In genomic region chr2:174444761-174445160, GRCh38 we compare ENCODE assay signal across 17 cellular contexts.
"Had no signal": no experiment of that assay in that cellular context is flagged by ENCODE, and none has a peak within 500 bp of the region (broad histone marks: within the 10 kb centered on the region; RNA-seq: fewer than 3 reads in every experiment).

No MANE protein-coding gene starts in this region.

- H3K4me1 Mint-ChIP-seq: stimulated activated naive CD8-positive, alpha-beta T cell treated with anti-CD3 and anti-CD28 coated beads, Interleukin-15, amount 100 ng/mL, for 72 hours had no signal

- H2AFZ ChIP-seq: hepatocyte had no signal

- H3K27me3 Mint-ChIP-seq: natural killer cell treated with Interleukin-12 subunit alpha and Interleukin-12 subunit beta and Interleukin-15 and Interleukin-18, amount 100 ng/mL, for 72 hours; stimulated activated naive B cell treated with anti-CD40 and anti-IgM and Interleukin-4, amounts not matched to agents 10 μg/mL and 1 μg/mL and 100 μg/mL, for 72 hours; stimulated activated naive CD8-positive, alpha-beta T cell treated with anti-CD3 and anti-CD28 coated beads, Interleukin-15, amount 100 ng/mL, for 72 hours had no signal

- ATAC-seq: left colon; natural killer cell treated with Interleukin-12 subunit alpha and Interleukin-12 subunit beta and Interleukin-15 and Interleukin-18, amount 100 ng/mL, for 72 hours; sciatic nerve; stimulated activated naive B cell treated with anti-CD40 and anti-IgM and Interleukin-4, amounts not matched to agents 10 μg/mL and 1 μg/mL and 100 μg/mL, for 72 hours; stimulated activated naive CD8-positive, alpha-beta T cell treated with anti-CD3 and anti-CD28 coated beads, Interleukin-15, amount 100 ng/mL, for 72 hours had no signal

- H3K4me2 ChIP-seq: hepatocyte had no signal

- H3K27ac ChIP-seq: colonic mucosa, hepatocyte, skin epidermis, testis, tibial nerve had no signal

- H3K27me3 ChIP-seq: colonic mucosa, hepatocyte, testis, tibial nerve had no signal

- H3K27ac Mint-ChIP-seq: natural killer cell treated with Interleukin-12 subunit alpha and Interleukin-12 subunit beta and Interleukin-15 and Interleukin-18, amount 100 ng/mL, for 72 hours; stimulated activated naive B cell treated with anti-CD40 and anti-IgM and Interleukin-4, amounts not matched to agents 10 μg/mL and 1 μg/mL and 100 μg/mL, for 72 hours; stimulated activated naive CD8-positive, alpha-beta T cell treated with anti-CD3 and anti-CD28 coated beads, Interleukin-15, amount 100 ng/mL, for 72 hours had no signal

- DNase-seq: cerebellar nuclear complex; colonic mucosa; foreskin melanocyte; head of caudate nucleus; left colon; mesendoderm; posterior cingulate gyrus; stimulated activated CD4-positive, alpha-beta T cell treated with anti-CD3 and anti-CD28 coated beads, Interleukin-2, amount 100 ng/mL, for 24 hours; stimulated activated CD4-positive, alpha-beta T cell treated with anti-CD3 and anti-CD28 coated beads, Interleukin-4, amount 100 ng/mL, for 4 hours; stimulated activated naive B cell treated with anti-CD40 and anti-IgM and Interleukin-4, amounts not matched to agents 10 μg/mL and 1 μg/mL and 100 μg/mL, for 72 hours; stimulated activated naive CD8-positive, alpha-beta T cell treated with anti-CD3 and anti-CD28 coated beads, Interleukin-15, amount 100 ng/mL, for 72 hours; testis had no signal

- H3K4me3 ChIP-seq: colonic mucosa, hepatocyte, skin epidermis, testis, tibial nerve had no signal

- H3K79me2 ChIP-seq: hepatocyte had no signal

- H3K9me3 ChIP-seq: colonic mucosa, testis, tibial nerve had no signal

- H3K36me3 ChIP-seq: colonic mucosa had no signal

- H3K4me1 ChIP-seq: colonic mucosa, testis, tibial nerve had no signal

- H3K9me3 Mint-ChIP-seq: natural killer cell treated with Interleukin-12 subunit alpha and Interleukin-12 subunit beta and Interleukin-15 and Interleukin-18, amount 100 ng/mL, for 72 hours; stimulated activated naive CD8-positive, alpha-beta T cell treated with anti-CD3 and anti-CD28 coated beads, Interleukin-15, amount 100 ng/mL, for 72 hours had no signal

- H3K4me3 Mint-ChIP-seq: natural killer cell treated with Interleukin-12 subunit alpha and Interleukin-12 subunit beta and Interleukin-15 and Interleukin-18, amount 100 ng/mL, for 72 hours; stimulated activated naive B cell treated with anti-CD40 and anti-IgM and Interleukin-4, amounts not matched to agents 10 μg/mL and 1 μg/mL and 100 μg/mL, for 72 hours; stimulated activated naive CD8-positive, alpha-beta T cell treated with anti-CD3 and anti-CD28 coated beads, Interleukin-15, amount 100 ng/mL, for 72 hours had no signal
